Comparison of ENCODE assay signal across 22 cellular contexts in the genomic region with DNA sequence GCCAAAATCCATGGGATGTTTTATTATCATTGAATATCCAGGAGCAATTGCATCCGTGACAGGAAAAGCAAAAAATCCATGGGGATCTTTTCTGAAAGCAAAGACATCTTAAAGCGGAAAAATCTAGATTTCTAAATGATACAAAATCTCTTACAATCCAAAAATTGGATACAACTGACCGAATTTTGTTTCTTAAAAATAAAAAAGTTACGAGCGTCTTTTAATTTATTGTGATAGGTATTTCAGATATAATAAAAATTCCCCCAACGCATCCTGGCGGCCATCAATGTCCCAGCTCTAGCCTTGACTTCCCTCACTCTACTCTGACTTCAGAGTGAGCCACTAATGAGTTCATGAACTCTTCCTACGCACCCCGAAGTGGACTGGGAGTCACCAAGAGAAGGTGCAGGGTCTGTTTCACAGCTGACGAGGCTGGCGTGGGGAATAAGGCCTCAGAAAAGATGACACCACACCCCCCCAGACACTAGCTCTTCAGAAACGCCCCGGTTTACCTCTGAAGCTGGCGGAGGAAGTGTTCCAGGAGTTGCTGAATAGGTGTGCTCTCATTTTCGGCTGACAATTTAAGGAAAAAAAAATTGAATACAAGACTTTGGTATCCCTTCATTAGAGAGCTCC. TPM values are rescaled to one million over a fixed set of nuclear protein-coding genes. Genes with fewer than 3 reads are reported as not detected.
A peak's percentile ranks its signal among the peaks of the same experiment; 100 is the strongest.
DNase-seq lines count a peak whose midpoint lies in the region; ATAC-seq and TF ChIP-seq lines count a peak whose summit lies in the region.
"Had no signal": no experiment of that assay in that cellular context is flagged by ENCODE, and none has a peak within 500 bp of the region (broad histone marks: within the 10 kb centered on the region; RNA-seq: fewer than 3 reads in every experiment).

No MANE protein-coding gene starts in this region.

- H3K9me3 Mint-ChIP-seq in CD4-positive, CD25-positive, alpha-beta regulatory T cell: no peaks in the 10 kb centered on the region
- no peaks in the 10 kb centered on the region for H3K9me3 Mint-ChIP-seq in CD4-positive, alpha-beta memory T cell
- H3K9me3 Mint-ChIP-seq in neural progenitor cell: no peaks in the 10 kb centered on the region
- H3K9me3 Mint-ChIP-seq: H9, HFFc6 had no signal

- H3K27me3 Mint-ChIP-seq in CD4-positive, CD25-positive, alpha-beta regulatory T cell: no peaks in the 10 kb centered on the region
- H3K27me3 Mint-ChIP-seq in CD4-positive, alpha-beta memory T cell: no peaks in the 10 kb centered on the region
- H3K27me3 Mint-ChIP-seq in T-helper 17 cell: no peaks in the 10 kb centered on the region
- no peaks in the 10 kb centered on the region for H3K27me3 Mint-ChIP-seq in neural progenitor cell (ENCODE audit: insufficient read depth, low read depth)

- ATAC-seq in CD4-positive, CD25-positive, alpha-beta regulatory T cell (ENCODE audit: low read depth in 2 of 2): no peak
- ATAC-seq in T-helper 17 cell: no peak
- ATAC-seq in GM21619 (IDR thresholded peaks at IDR 0.05; ENCODE audit: unreplicated experiment): no peak
- ATAC-seq in HG02884 (IDR thresholded peaks at IDR 0.05; ENCODE audit: unreplicated experiment): no peak

- H2AFZ ChIP-seq in neural progenitor cell (replicated peaks): no peak overlapping the region

- H3K36me3 Mint-ChIP-seq in CD4-positive, CD25-positive, alpha-beta regulatory T cell: peaks cover 34% of the 10 kb centered on the region
- H3K36me3 Mint-ChIP-seq in CD4-positive, alpha-beta memory T cell: peaks cover 46 to 70% of the 10 kb centered on the region in 2 donors
- H3K36me3 Mint-ChIP-seq in T-helper 17 cell (ENCODE audit: low read depth) (peaks cover 6% of the 10 kb centered on the region), neural progenitor cell (peaks cover 33% of the 10 kb centered on the region)

- H3K9me3 ChIP-seq in CD4-positive, CD25-positive, alpha-beta regulatory T cell (ENCODE audit: control insufficient read depth in 2 of 2, low read length in 2 of 2): no peaks in the 10 kb centered on the region
- H3K9me3 ChIP-seq in CD4-positive, alpha-beta memory T cell (ENCODE audit: control insufficient read depth in 1 of 2, low read length in 2 of 2): no peaks in the 10 kb centered on the region
- H3K9me3 ChIP-seq in T-helper 17 cell (ENCODE audit: control insufficient read depth, low read length, poor library complexity, severe bottlenecking) (no peaks in the 10 kb centered on the region), neural progenitor cell (ENCODE audit: low read depth) (no peaks in the 10 kb centered on the region)
- H3K9me3 ChIP-seq: BE2C, SK-N-SH had no signal

- CTCF ChIA-PET in CD4-positive, alpha-beta memory T cell (lab: Charles Lee; ENCODE audit: partially characterized antibody): interaction anchor here (1.1 to 2.3 kb wide), 2 partner anchors 12 to 220 kb away, joined by 3 to 8 read pairs; no protein-coding TSS in a partner anchor

- H3F3A ChIP-seq in neural progenitor cell (ENCODE audit: low read depth): no peaks in the 10 kb centered on the region

- TF ChIP-seq CTCF in neural progenitor cell (IDR thresholded peaks at IDR 0.05): no peak

- no peaks in the 10 kb centered on the region for H3K27me3 ChIP-seq in CD4-positive, CD25-positive, alpha-beta regulatory T cell (ENCODE audit: control insufficient read depth, insufficient read depth, low read length)
- no peaks in the 10 kb centered on the region for H3K27me3 ChIP-seq in CD4-positive, alpha-beta memory T cell (ENCODE audit: insufficient read depth, low read length)
- no peaks in the 10 kb centered on the region for H3K27me3 ChIP-seq in neural progenitor cell
- H3K27me3 ChIP-seq: BE2C had no signal

- POLR2A ChIA-PET in CD4-positive, alpha-beta memory T cell (lab: Charles Lee; ENCODE audit: partially characterized antibody): no interaction called here

- H3K4me3 ChIP-seq in CD4-positive, CD25-positive, alpha-beta regulatory T cell (ENCODE audit: low read depth, low read length): no peak overlapping the region
- no peak overlapping the region for H3K4me3 ChIP-seq in CD4-positive, alpha-beta memory T cell (ENCODE audit: low read length in 2 of 2)
- no peak overlapping the region for H3K4me3 ChIP-seq in neural progenitor cell

- peaks cover 72% of the 10 kb centered on the region for H3K36me3 ChIP-seq in CD4-positive, CD25-positive, alpha-beta regulatory T cell (ENCODE audit: control insufficient read depth, insufficient read depth, low read length)
- H3K36me3 ChIP-seq in CD4-positive, alpha-beta memory T cell (ENCODE audit: insufficient read depth, low read length): peaks cover 70% of the 10 kb centered on the region
- H3K36me3 ChIP-seq in neural progenitor cell: peaks cover 4% of the 10 kb centered on the region

- H3K4me2 ChIP-seq in neural progenitor cell: no peak overlapping the region

- peaks cover 58% of the 10 kb centered on the region for H3K79me2 ChIP-seq in neural progenitor cell (ENCODE audit: low read depth)

- no peak overlapping the region for H3K27ac ChIP-seq in CD4-positive, CD25-positive, alpha-beta regulatory T cell (ENCODE audit: insufficient read depth, low read length, poor library complexity, severe bottlenecking)
- H3K27ac ChIP-seq in CD4-positive, alpha-beta memory T cell (ENCODE audit: low read depth, low read length): no peak overlapping the region
- no peak overlapping the region for H3K27ac ChIP-seq in neural progenitor cell

- intact Hi-C loops in CD4-positive, alpha-beta memory T cell (cut with micrococcal nuclease): no loop called here

- peak overlapping the region in 3 of 4 donors; percentile 19 to 80 (median 79) for H3K4me3 Mint-ChIP-seq in CD4-positive, CD25-positive, alpha-beta regulatory T cell
- peak overlapping the region in 1 of 8 donors; percentile 30 for H3K4me3 Mint-ChIP-seq in CD4-positive, alpha-beta memory T cell
- H3K4me3 Mint-ChIP-seq in T-helper 17 cell (peak overlapping the region; percentile 41), neural progenitor cell (no peak overlapping the region)
- H3K4me3 Mint-ChIP-seq: H9, HFFc6 had no signal

- H3K4me1 ChIP-seq in CD4-positive, CD25-positive, alpha-beta regulatory T cell (ENCODE audit: control insufficient read depth, insufficient read depth, low read length, poor library complexity, severe bottlenecking): peaks cover 30% of the 10 kb centered on the region
- peaks cover 28% of the 10 kb centered on the region for H3K4me1 ChIP-seq in CD4-positive, alpha-beta memory T cell (ENCODE audit: insufficient read depth, low read length)
- peaks cover 12% of the 10 kb centered on the region for H3K4me1 ChIP-seq in neural progenitor cell

- peaks cover 7 to 60% (median 22%) of the 10 kb centered on the region in 4 donors for H3K4me1 Mint-ChIP-seq in CD4-positive, CD25-positive, alpha-beta regulatory T cell
- H3K4me1 Mint-ChIP-seq in CD4-positive, alpha-beta memory T cell: peaks cover 7 to 48% (median 25%) of the 10 kb centered on the region in 4 donors
- H3K4me1 Mint-ChIP-seq in T-helper 17 cell (peaks cover 12% of the 10 kb centered on the region), neural progenitor cell (peaks cover 15% of the 10 kb centered on the region)

- H3K9ac ChIP-seq in neural progenitor cell: peak overlapping the region; percentile 0
- H3K9ac ChIP-seq: SK-N-SH had no signal

- peak overlapping the region in 2 of 3 donors; percentile 20 to 29 for H3K27ac Mint-ChIP-seq in CD4-positive, CD25-positive, alpha-beta regulatory T cell
- H3K27ac Mint-ChIP-seq in CD4-positive, alpha-beta memory T cell: peak overlapping the region in 5 of 7 donors; percentile 6 to 65 (median 38)
- peak overlapping the region; percentile 83 for H3K27ac Mint-ChIP-seq in T-helper 17 cell
- no peak overlapping the region for H3K27ac Mint-ChIP-seq in neural progenitor cell
- H3K27ac Mint-ChIP-seq: HFFc6 had no signal

- no peak for DNase-seq in CD4-positive, CD25-positive, alpha-beta regulatory T cell
- no peak for DNase-seq in CD4-positive, alpha-beta memory T cell
- DNase-seq in T-helper 17 cell: no peak
- no peak for DNase-seq in neural progenitor cell (ENCODE audit: low spot score)
- DNase-seq in DMS114 treated with DMSO at 0.1 percent for 48 hours (lab: John Stamatoyannopoulos, UW; ENCODE audit: unreplicated experiment): no peak
- DNase-seq in GOT3 (lab: John Stamatoyannopoulos, UW): no peak
- DNase-seq: BE2C, Calu3, GDM1, H9, HFFc6, KBM-7, NCI-H1092 treated with DMSO at 0.1 percent for 48 hours, NCI-H146, NCI-H2029, NCI-H2227 treated with DMSO at 0.1 percent for 48 hours, NCI-H510A, NCI-H748 treated with DMSO at 0.1 percent for 48 hours, SHP77 treated with DMSO at 0.1 percent for 48 hours, SK-N-SH had no signal

- H4K20me1 ChIP-seq in neural progenitor cell (ENCODE audit: low read depth): peaks cover 11% of the 10 kb centered on the region

RNA-seq across cellular contexts. Expression of a gene that starts 3.4 kb away (rescaled TPM):
- 139 TPM for total RNA-seq in CD4-positive, CD25-positive, alpha-beta regulatory T cell
- polyA plus RNA-seq in CD4-positive, CD25-positive, alpha-beta regulatory T cell: 10 to 100 TPM in 3 of 4 donors, 1 to 10 TPM in 1; 9.7 to 15.9 (median 12.0) TPM
- 10 to 100 TPM; 81.5 to 86.8 TPM for total RNA-seq in CD4-positive, alpha-beta memory T cell
- polyA plus RNA-seq in CD4-positive, alpha-beta memory T cell: 10 to 100 TPM in 1 of 2 donors, 1 to 10 TPM in 1; 8.0 to 21.2 TPM
- total RNA-seq in T-helper 17 cell (100 to 1,000 TPM; 179 to 200 TPM), neural progenitor cell (ENCODE audit: low replicate concordance) (37.5 and 45.1 TPM in 2 replicates)

RNA-seq across cellular contexts. Expression of a gene that starts 3.5 kb away (rescaled TPM):
- total RNA-seq in CD4-positive, CD25-positive, alpha-beta regulatory T cell: 1.2 TPM
- polyA plus RNA-seq in CD4-positive, CD25-positive, alpha-beta regulatory T cell: 1 to 10 TPM; 1.1 to 1.7 (median 1.3) TPM
- 1 to 10 TPM in 1 of 2 experiments, under 1 TPM in 1; 0.69 to 1.0 TPM for total RNA-seq in CD4-positive, alpha-beta memory T cell
- under 1 TPM in 1 of 2 donors, not detected in 1; 0.39 TPM for polyA plus RNA-seq in CD4-positive, alpha-beta memory T cell
- 1 to 10 TPM; 1.0 to 2.6 TPM for total RNA-seq in T-helper 17 cell
- 32.3 and 32.6 TPM in 2 replicates for total RNA-seq in neural progenitor cell (ENCODE audit: low replicate concordance)

RNA-seq across cellular contexts. Expression of a gene that starts 38.4 kb away (rescaled TPM):
- total RNA-seq in CD4-positive, CD25-positive, alpha-beta regulatory T cell: 18.3 TPM
- polyA plus RNA-seq in CD4-positive, CD25-positive, alpha-beta regulatory T cell: not detected
- 10 to 100 TPM; 15.1 to 15.3 TPM for total RNA-seq in CD4-positive, alpha-beta memory T cell
- polyA plus RNA-seq in CD4-positive, alpha-beta memory T cell: under 1 TPM in 1 of 2 donors, not detected in 1; 0.28 TPM
- total RNA-seq in T-helper 17 cell: 10 to 100 TPM; 27.7 to 37.1 TPM
- 0.92 and 9.5 TPM in 2 replicates for total RNA-seq in neural progenitor cell (ENCODE audit: low replicate concordance)
